In genomic region chr6:135438907-135439535, GRCh38 we compare ENCODE assay signal across 8 cellular contexts. TPM values are rescaled to one million over a fixed set of nuclear protein-coding genes. Genes with fewer than 3 reads are reported as not detected.
DNase-seq lines count a peak whose midpoint lies in the region; TF ChIP-seq lines count a peak whose summit lies in the region.

No MANE protein-coding gene starts in this region.

- TF ChIP-seq POLR2A in breast epithelium (IDR thresholded peaks at IDR 0.05) = no peak
- TF ChIP-seq POLR2A in thyroid gland (IDR thresholded peaks at IDR 0.05) = no peak

- TF ChIP-seq EP300 in SK-N-SH (IDR thresholded peaks at IDR 0.05; ENCODE audit: borderline replicate concordance in 1 of 2, low read depth in 1 of 2, low read length in 1 of 2) = no peak

- H3K27ac Mint-ChIP-seq in MCF 10A (ENCODE audit: low read depth, unreplicated experiment) = no peak overlapping the region

- CTCF ChIA-PET in MCF 10A (lab: Yijun Ruan, JAX) (interaction anchor here (0.7 to 2.5 kb wide), 5 partner anchors 12 to 396 kb away, joined by 3 to 11 read pairs (median 3); no protein-coding TSS in a partner anchor), SK-N-SH (lab: Yijun Ruan, JAX) (interaction anchor here (0.5 kb wide), 1 partner anchor 760 kb away, joined by 3 read pairs; no protein-coding TSS in a partner anchor)

- H3K9me2 ChIP-seq in SK-N-SH = no peaks in the 10 kb centered on the region

- H3K79me2 ChIP-seq in SK-N-SH (ENCODE audit: insufficient read depth) = no peaks in the 10 kb centered on the region

- H3K9me3 ChIP-seq in breast epithelium (no peaks in the 10 kb centered on the region), SK-N-SH (peaks cover 9% of the 10 kb centered on the region), thyroid gland (no peaks in the 10 kb centered on the region)

- intact Hi-C loops in MCF 10A (cut with micrococcal nuclease) (no loop called here), breast epithelium (cut with DNase I; ENCODE audit: low total_unique reads) (no loop called here), thyroid gland (cut with DNase I) (no loop called here)

- BruUV-seq in MCF 10A (replicated peaks; lab: Mats Ljungman, UMichigan) = no TSS peak

- no peak overlapping the region for H3K27ac ChIP-seq in breast epithelium
- no peak overlapping the region for H3K27ac ChIP-seq in SK-N-SH (ENCODE audit: low read depth in 2 of 2, low read length in 1 of 2)
- H3K27ac ChIP-seq in coronary artery = no peak overlapping the region
- no peak overlapping the region for H3K27ac ChIP-seq in thyroid gland

- H3K27me3 ChIP-seq in breast epithelium (no peaks in the 10 kb centered on the region), SK-N-SH (ENCODE audit: insufficient read depth) (no peaks in the 10 kb centered on the region), thyroid gland (no peaks in the 10 kb centered on the region)

- H3K4me1 ChIP-seq in breast epithelium (no peaks in the 10 kb centered on the region), SK-N-SH (ENCODE audit: control insufficient read depth in 1 of 2, insufficient read depth in 2 of 2, low read depth in 1 of 2, low read length in 1 of 2) (no peaks in the 10 kb centered on the region), thyroid gland (no peaks in the 10 kb centered on the region)

- H3K36me3 ChIP-seq in breast epithelium (peaks cover 3% of the 10 kb centered on the region), SK-N-SH (replicated peaks in 1 of 2; ENCODE audit: control insufficient read depth in 1 of 2, insufficient read depth in 2 of 2, low read length in 1 of 2) (peaks cover 27 to 39% of the 10 kb centered on the region in 2 experiments), thyroid gland (peaks cover 11 to 15% of the 10 kb centered on the region in 2 donors)

- H3K4me1 Mint-ChIP-seq in MCF 10A (ENCODE audit: insufficient read depth, unreplicated experiment) = no peaks in the 10 kb centered on the region

- H3K4me3 ChIP-seq in breast epithelium (no peak overlapping the region), SK-N-SH (ENCODE audit: low read depth in 2 of 2, low read length in 1 of 2) (no peak overlapping the region), coronary artery (no peak overlapping the region), thyroid gland (replicated peaks in 1 of 3) (no peak overlapping the region)

- WGBS in SK-N-SH (ENCODE audit: low lambda C conversion rate) = 72% methylated on average over 3 of the region's 3 CpGs
- 63 to 67% methylated on average over 3 of the region's 3 CpGs for WGBS in thyroid gland, 2 donors

- DNase-seq in MCF 10A (ENCODE audit: unreplicated experiment) (peak; percentile 28), breast epithelium (ENCODE audit: low spot score in 2 of 2) (no peak), HT-29 (ENCODE audit: low spot score) (peak; percentile 75), SK-N-SH (peak; percentile 2), foreskin melanocyte (peak; percentile 44), coronary artery (ENCODE audit: low spot score) (no peak), thyroid gland (no peak), NK-92 (lab: John Stamatoyannopoulos, UW; ENCODE audit: unreplicated experiment) (no peak)

- no peaks in the 10 kb centered on the region for H3K9me3 Mint-ChIP-seq in MCF 10A (ENCODE audit: unreplicated experiment)

- TF ChIP-seq CTCF in MCF 10A (IDR thresholded peaks at IDR 0.05; ENCODE audit: unreplicated experiment) (peak; percentile 42), breast epithelium (IDR thresholded peaks at IDR 0.05) (peak in 1 of 3 donors; percentile 22), SK-N-SH (IDR thresholded peaks at IDR 0.05) (peak; percentile 68), coronary artery (IDR thresholded peaks at IDR 0.05) (no peak), thyroid gland (IDR thresholded peaks at IDR 0.05) (peak in 3 of 6 experiments; percentile 33 to 37 (median 35))

- H3K27me3 Mint-ChIP-seq in MCF 10A (ENCODE audit: insufficient read depth, unreplicated experiment) = no peaks in the 10 kb centered on the region

- no peak overlapping the region for H2AFZ ChIP-seq in SK-N-SH (ENCODE audit: low read depth)

- no peak overlapping the region for H3K4me3 Mint-ChIP-seq in MCF 10A (ENCODE audit: unreplicated experiment)

- no peak overlapping the region for H3K4me2 ChIP-seq in SK-N-SH

- POLR2A ChIA-PET in MCF 10A (lab: Yijun Ruan, JAX) = no interaction called here
- POLR2A ChIA-PET in SK-N-SH (lab: Yijun Ruan, JAX) = no interaction called here

- H3F3A ChIP-seq in SK-N-SH (replicated peaks; ENCODE audit: insufficient read depth) = peaks cover 4% of the 10 kb centered on the region

- H3K9ac ChIP-seq in SK-N-SH = no peak overlapping the region

- peaks cover 1% of the 10 kb centered on the region for H3K36me3 Mint-ChIP-seq in MCF 10A (ENCODE audit: insufficient read depth, unreplicated experiment)

- no peaks in the 10 kb centered on the region for H4K20me1 ChIP-seq in SK-N-SH (ENCODE audit: insufficient read depth)

- TF ChIP-seq RAD21 in SK-N-SH (IDR thresholded peaks at IDR 0.05; ENCODE audit: low read length) = peak; percentile 60

TF ChIP-seq in SK-N-SH, 30 proteins besides CTCF, POLR2A, EP300 and RAD21:
- TF ChIP-seq ELF1 (IDR thresholded peaks at IDR 0.05) (no peak), YY1 (IDR thresholded peaks at IDR 0.05; ENCODE audit: low read depth) (no peak), RXRA (IDR thresholded peaks at IDR 0.05; ENCODE audit: borderline replicate concordance, low read depth) (no peak), MXI1 (IDR thresholded peaks at IDR 0.05; ENCODE audit: low read depth, low read length) (no peak), GATA2 (CRISPR knock-in tag; IDR thresholded peaks at IDR 0.05) (no peak), SMC3 (IDR thresholded peaks at IDR 0.05; ENCODE audit: low read depth, low read length) (peak; percentile 22; the same call in 1 of the 2 replicates), GABPA (IDR thresholded peaks at IDR 0.05; ENCODE audit: low read depth) (no peak)

RNA-seq across cellular contexts. Expression of gene AHI1, which starts 58.5 kb away (rescaled TPM):
- total RNA-seq in MCF 10A (2022) = 23.5 and 26.5 TPM in 2 replicates
- 10 to 100 TPM; 23.5 to 62.2 (median 49.8) TPM for total RNA-seq in breast epithelium
- total RNA-seq in HT-29 (2014; rRNA removed; shearing (Covaris generic)) = 5.1 and 9.1 TPM in 2 replicates
- 7.3 and 11.9 TPM in 2 replicates for polyA plus RNA-seq in SK-N-SH (2012; rRNA removed)
- polyA plus RNA-seq in SK-N-SH (2012; cell fraction: cytosol; rRNA removed) = 5.1 and 6.0 TPM in 2 replicates
- 20.6 and 42.5 TPM in 2 replicates for polyA plus RNA-seq in SK-N-SH (2012; cell fraction: nucleus; rRNA removed)
- 10 to 100 TPM; 25.5 to 53.3 (median 42.1) TPM for total RNA-seq in thyroid gland

Comparison
In these comparisons a context has a peak if more than half of its experiments do, and no peak if none do; other contexts are left out.
1. DNase-seq: peak in MCF 10A (single experiment), HT-29 (single experiment), SK-N-SH (single experiment) and foreskin melanocyte (single experiment); none in breast epithelium (0 of 2), coronary artery (single experiment), thyroid gland (0 of 2) and NK-92 (single experiment).